In the genomic region with DNA sequence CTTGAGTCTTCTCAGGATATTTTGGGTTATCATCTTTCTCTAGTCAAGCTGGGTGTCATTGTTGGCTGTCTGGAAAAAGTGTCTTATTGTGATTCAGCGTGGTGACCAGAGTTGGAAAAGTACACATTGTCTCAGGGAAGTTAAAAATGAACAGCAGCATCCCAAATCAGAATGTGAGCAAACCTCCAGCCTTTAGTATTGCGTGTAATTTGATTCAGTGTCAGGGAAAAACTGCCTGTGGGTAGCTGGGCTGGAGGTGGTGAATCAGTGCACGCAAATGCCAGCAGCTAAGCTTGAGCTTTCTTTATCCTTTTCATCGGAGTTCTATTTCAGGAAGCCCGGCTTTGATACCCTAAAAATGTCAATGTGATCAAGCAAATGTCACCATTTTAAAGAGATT, we compare ENCODE assay signal across 7 cellular contexts. TPM values are rescaled to one million over a fixed set of nuclear protein-coding genes. Genes with fewer than 3 reads are reported as not detected.
DNase-seq lines count a peak whose midpoint lies in the region; ATAC-seq and TF ChIP-seq lines count a peak whose summit lies in the region.

No MANE protein-coding gene starts in this region.

- POLR2A ChIA-PET in MCF 10A (lab: Yijun Ruan, JAX), result interaction anchor here (0.6 to 3.7 kb wide), 29 partner anchors 8 to 634 kb away, joined by 3 to 46 read pairs (median 4); partner anchors contain the start of genes BOD1, CPEB4 and STC2

- H3K27ac Mint-ChIP-seq in MCF 10A (ENCODE audit: low read depth, unreplicated experiment), result peak overlapping the region; percentile 40
- no peak overlapping the region for H3K27ac Mint-ChIP-seq in activated T-cell treated with anti-CD3 and anti-CD28 coated beads, Interleukin-2, amount 50 U/mL, for 72 hours

- no peaks in the 10 kb centered on the region for H3K79me2 ChIP-seq in Loucy (ENCODE audit: insufficient read depth, low read length)

- H3K9me3 Mint-ChIP-seq in MCF 10A (ENCODE audit: unreplicated experiment), result no peaks in the 10 kb centered on the region
- H3K9me3 Mint-ChIP-seq in activated T-cell treated with anti-CD3 and anti-CD28 coated beads, Interleukin-2, amount 50 U/mL, for 72 hours, result no peaks in the 10 kb centered on the region

- H3K36me3 ChIP-seq in Loucy (ENCODE audit: insufficient read depth, low read length) (no peaks in the 10 kb centered on the region), ascending aorta (no peaks in the 10 kb centered on the region)

- no peaks in the 10 kb centered on the region for H3K9me2 ChIP-seq in Loucy (replicated peaks; ENCODE audit: low read depth, low read length)

- peak overlapping the region; percentile 24 for H3K4me2 ChIP-seq in Loucy (ENCODE audit: low read depth, low read length, poor library complexity, severe bottlenecking)

- H3F3A ChIP-seq in Loucy (ENCODE audit: low read depth), result no peaks in the 10 kb centered on the region

- CTCF ChIA-PET in MCF 10A (lab: Yijun Ruan, JAX), result interaction anchor here (0.6 to 2.8 kb wide), 16 partner anchors 9 to 1813 kb away, joined by 3 to 24 read pairs (median 6); partner anchors contain the start of gene BOD1

- H3K27me3 Mint-ChIP-seq in MCF 10A (ENCODE audit: insufficient read depth, unreplicated experiment), result no peaks in the 10 kb centered on the region
- no peaks in the 10 kb centered on the region for H3K27me3 Mint-ChIP-seq in activated T-cell treated with anti-CD3 and anti-CD28 coated beads, Interleukin-2, amount 50 U/mL, for 72 hours (ENCODE audit: low read depth)

- DNase-seq in MCF 10A (ENCODE audit: unreplicated experiment) (peak; percentile 47), inferior parietal cortex (ENCODE audit: extremely low spot score) (peak; percentile 70), superior temporal gyrus (ENCODE audit: extremely low spot score) (peak; percentile 71), ascending aorta (ENCODE audit: low spot score in 2 of 2) (no peak)
- DNase-seq in activated T-cell treated with anti-CD3 and anti-CD28 coated beads, Interleukin-2, amount 50 U/mL, for 72 hours, result no peak

- no peaks in the 10 kb centered on the region for H4K20me1 ChIP-seq in Loucy (ENCODE audit: insufficient read depth, low read length, poor library complexity, severe bottlenecking)

- H3K4me3 Mint-ChIP-seq in MCF 10A (ENCODE audit: unreplicated experiment), result peak overlapping the region; percentile 67
- H3K4me3 Mint-ChIP-seq in activated T-cell treated with anti-CD3 and anti-CD28 coated beads, Interleukin-2, amount 50 U/mL, for 72 hours, result no peak overlapping the region

- intact Hi-C loops in MCF 10A (cut with micrococcal nuclease), result loop anchor here (2.0 kb wide), 1 partner anchor 74 kb away; the partner anchor contains the start of gene CPEB4
- intact Hi-C loops in ascending aorta (cut with DNase I), result no loop called here

- H3K4me1 Mint-ChIP-seq in MCF 10A (ENCODE audit: insufficient read depth, unreplicated experiment), result peaks cover 15% of the 10 kb centered on the region
- peaks cover 13% of the 10 kb centered on the region for H3K4me1 Mint-ChIP-seq in activated T-cell treated with anti-CD3 and anti-CD28 coated beads, Interleukin-2, amount 50 U/mL, for 72 hours (ENCODE audit: low read depth)

- H3K9ac ChIP-seq in Loucy (ENCODE audit: low read depth, low read length, poor library complexity, severe bottlenecking), result peak overlapping the region; percentile 56

- H2AFZ ChIP-seq in Loucy (ENCODE audit: low read length), result no peak overlapping the region

- no peak for ATAC-seq in activated T-cell treated with anti-CD3 and anti-CD28 coated beads, Interleukin-2, amount 50 U/mL, for 72 hours (replicated peaks in 1 of 2)
- ATAC-seq in HG02973 (IDR thresholded peaks at IDR 0.05; ENCODE audit: unreplicated experiment), result no peak

- no peaks in the 10 kb centered on the region for H3K27me3 ChIP-seq in Loucy (ENCODE audit: insufficient read depth, low read length, poor library complexity, severe bottlenecking)
- no peaks in the 10 kb centered on the region for H3K27me3 ChIP-seq in ascending aorta

- TF ChIP-seq CTCF in Loucy (conservative IDR thresholded peaks at IDR 0.05; ENCODE audit: low read length) (no peak), MCF 10A (IDR thresholded peaks at IDR 0.05; ENCODE audit: unreplicated experiment) (no peak), ascending aorta (IDR thresholded peaks at IDR 0.05) (no peak)

- peak overlapping the region; percentile 52 for H3K4me3 ChIP-seq in Loucy (ENCODE audit: low read length, poor library complexity, severe bottlenecking)
- H3K4me3 ChIP-seq in ascending aorta, result no peak overlapping the region

- no peak overlapping the region for H3K27ac ChIP-seq in ascending aorta

- no TSS peak for BruUV-seq in MCF 10A (replicated peaks; lab: Mats Ljungman, UMichigan)

- H3K9me3 ChIP-seq in Loucy (ENCODE audit: insufficient read depth, low read depth, low read length) (no peaks in the 10 kb centered on the region), ascending aorta (no peaks in the 10 kb centered on the region)

- H3K4me1 ChIP-seq in Loucy (ENCODE audit: insufficient read depth, low read length, poor library complexity, severe bottlenecking) (no peaks in the 10 kb centered on the region), ascending aorta (no peaks in the 10 kb centered on the region)

- H3K36me3 Mint-ChIP-seq in MCF 10A (ENCODE audit: insufficient read depth, unreplicated experiment), result peaks cover 52% of the 10 kb centered on the region
- H3K36me3 Mint-ChIP-seq in activated T-cell treated with anti-CD3 and anti-CD28 coated beads, Interleukin-2, amount 50 U/mL, for 72 hours (ENCODE audit: insufficient read depth in 2 of 2), result no peaks in the 10 kb centered on the region

RNA-seq across cellular contexts. Expression of gene C5orf47, which starts 25.9 kb away (rescaled TPM):
- total RNA-seq in MCF 10A (2022), result not detected in 2 replicates
- not detected for total RNA-seq in activated T-cell treated with anti-CD3 and anti-CD28 coated beads, Interleukin-2, amount 50 U/mL, for 72 hours
- not detected for total RNA-seq in ascending aorta

Comparison
In these comparisons a context has a peak if more than half of its experiments do, and no peak if none do; other contexts are left out.
1. DNase-seq: peak in MCF 10A (single experiment), inferior parietal cortex (single experiment) and superior temporal gyrus (single experiment); none in activated T-cell treated with anti-CD3 and anti-CD28 coated beads, Interleukin-2, amount 50 U/mL, for 72 hours (0 of 2) and ascending aorta (0 of 2).